1 cellular context compared by ENCODE assay signal in the genomic region with DNA sequence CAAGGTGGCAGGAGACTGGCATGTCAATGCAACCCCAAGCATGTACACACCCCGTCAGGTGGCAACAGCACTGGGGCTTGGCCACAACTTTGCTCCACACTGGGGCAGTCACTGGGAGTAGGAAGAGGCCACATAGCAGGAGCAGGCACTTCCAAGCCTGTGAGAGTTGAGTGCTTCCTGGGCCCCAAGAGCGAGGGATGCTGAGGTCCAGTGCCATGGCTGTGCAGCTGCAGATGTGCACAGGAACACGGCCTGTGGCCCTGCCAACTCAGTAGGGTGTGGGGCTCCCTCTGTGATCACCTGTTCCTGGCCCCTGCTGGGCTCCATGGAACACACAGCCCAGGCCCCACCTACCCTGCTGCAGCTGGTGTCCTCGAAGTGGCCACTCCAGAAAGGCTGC.
TF ChIP-seq lines count a peak whose summit lies in the region.

No MANE protein-coding gene starts in this region.

TF ChIP-seq in H1, 55 proteins besides CTCF, POLR2A, EP300 and RAD21 (continued from another document):
- TF ChIP-seq BCL11A (IDR thresholded peaks at IDR 0.05; ENCODE audit: low read depth in 2 of 2, low read length in 2 of 2) (no peak), JUND (IDR thresholded peaks at IDR 0.05; ENCODE audit: low read length) (no peak), JUN (IDR thresholded peaks at IDR 0.05; ENCODE audit: low read depth, low read length) (no peak), PHF8 (conservative IDR thresholded peaks at IDR 0.05; ENCODE audit: low read depth, low read length) (no peak), SAP30 (IDR thresholded peaks at IDR 0.05; ENCODE audit: insufficient read depth, insufficient replicate concordance, low read length) (no peak), ASH2L (IDR thresholded peaks at IDR 0.05; ENCODE audit: low read length) (no peak), CBX5 (IDR thresholded peaks at IDR 0.05; ENCODE audit: low read depth, low read length) (no peak), TAF1 (IDR thresholded peaks at IDR 0.05; ENCODE audit: low read depth, low read length) (no peak), BACH1 (IDR thresholded peaks at IDR 0.05; ENCODE audit: low read length) (no peak), TEAD4 (IDR thresholded peaks at IDR 0.05; ENCODE audit: low read depth, low read length) (no peak), MAFK (IDR thresholded peaks at IDR 0.05; ENCODE audit: low read depth, low read length) (no peak)
- TF ChIP-seq, protein P1, sequence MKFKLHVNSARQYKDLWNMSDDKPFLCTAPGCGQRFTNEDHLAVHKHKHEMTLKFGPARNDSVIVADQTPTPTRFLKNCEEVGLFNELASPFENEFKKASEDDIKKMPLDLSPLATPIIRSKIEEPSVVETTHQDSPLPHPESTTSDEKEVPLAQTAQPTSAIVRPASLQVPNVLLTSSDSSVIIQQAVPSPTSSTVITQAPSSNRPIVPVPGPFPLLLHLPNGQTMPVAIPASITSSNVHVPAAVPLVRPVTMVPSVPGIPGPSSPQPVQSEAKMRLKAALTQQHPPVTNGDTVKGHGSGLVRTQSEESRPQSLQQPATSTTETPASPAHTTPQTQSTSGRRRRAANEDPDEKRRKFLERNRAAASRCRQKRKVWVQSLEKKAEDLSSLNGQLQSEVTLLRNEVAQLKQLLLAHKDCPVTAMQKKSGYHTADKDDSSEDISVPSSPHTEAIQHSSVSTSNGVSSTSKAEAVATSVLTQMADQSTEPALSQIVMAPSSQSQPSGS (IDR thresholded peaks at IDR 0.05; ENCODE audit: low read length): no peak
